ENCODE assay signal across 9 cellular contexts in the genomic region with DNA sequence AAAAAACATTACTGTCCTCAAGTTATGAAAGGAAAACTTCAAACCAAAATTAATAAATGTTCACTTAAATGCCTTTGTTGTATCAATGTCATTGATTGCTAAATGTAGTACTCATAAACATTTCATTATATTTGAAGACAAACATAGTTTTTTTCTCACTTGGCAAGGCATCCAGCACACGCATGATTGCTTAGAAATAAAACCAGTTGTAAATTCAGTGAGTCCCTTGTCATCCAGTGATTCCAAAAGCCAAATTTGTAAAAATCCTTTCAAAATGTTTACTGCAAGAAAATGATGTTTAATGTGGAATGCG. TPM values are rescaled to one million over a fixed set of nuclear protein-coding genes. Genes with fewer than 3 reads are reported as not detected.
"Had no signal": no experiment of that assay in that cellular context is flagged by ENCODE, and none has a peak within 500 bp of the region (broad histone marks: within the 10 kb centered on the region; RNA-seq: fewer than 3 reads in every experiment).

No MANE protein-coding gene starts in this region.

- DNase-seq: H9, HCEC 1CT, Karpas-422, KBM-7 had no signal

- H3K27ac ChIP-seq: HL-60, KMS-11 had no signal

- ATAC-seq: GM23338, HepG2 had no signal

- H3K4me3 ChIP-seq: GM23338 had no signal

RNA-seq across cellular contexts. Expression of a gene that starts 6.2 kb away (rescaled TPM):
- total RNA-seq: HepG2, HT1080 had no signal

RNA-seq across cellular contexts. Expression of a gene that starts 8.3 kb away (rescaled TPM):
- total RNA-seq: H9, HepG2, HT1080 had no signal

RNA-seq across cellular contexts. Expression of a gene that starts 28.7 kb away (rescaled TPM):
- total RNA-seq: GM23338, HT1080 had no signal

RNA-seq across cellular contexts. Expression of a gene that starts 35.2 kb away (rescaled TPM):
- total RNA-seq: H9, HepG2, HT1080 had no signal
